In genomic region chr16:64579712-64580111, GRCh38 we compare ENCODE assay signal across 39 cellular contexts.
"Had no signal": no experiment of that assay in that cellular context is flagged by ENCODE, and none has a peak within 500 bp of the region (broad histone marks: within the 10 kb centered on the region; RNA-seq: fewer than 3 reads in every experiment).

No MANE protein-coding gene starts in this region.

- H3K27me3 Mint-ChIP-seq: activated naive CD4-positive, alpha-beta T cell treated with anti-CD3 and anti-CD28 coated beads, Interleukin-2, amount 10 ng/mL, durations not matched to agents 7 days and 5 days; activated naive CD4-positive, alpha-beta T cell treated with anti-CD3 and anti-CD28 coated beads, Interleukin-2, amount 50 U/mL, for 24 hours; activated naive CD8-positive, alpha-beta T cell; activated naive CD8-positive, alpha-beta T cell treated with anti-CD3 and anti-CD28 coated beads for 36 hours; activated naive CD8-positive, alpha-beta T cell treated with anti-CD3 and anti-CD28 coated beads, Interleukin-2, amount 10 ng/mL, durations not matched to agents 7 days and 5 days; activated naive CD8-positive, alpha-beta T cell treated with anti-CD3 and anti-CD28 coated beads, Interleukin-2, amount 50 U/mL, for 24 hours; activated T-cell treated with anti-CD3 and anti-CD28 coated beads, Interleukin-2, amount 50 U/mL, for 24 hours; activated T-helper 17 cell treated with anti-CD3 and anti-CD28 coated beads, Interleukin-2, amount 50 U/mL, for 72 hours; central memory CD8-positive, alpha-beta T cell had no signal

- H3K9me3 ChIP-seq: adrenal gland, ascending aorta, body of pancreas, breast epithelium had no signal

- H3K36me3 Mint-ChIP-seq: activated naive CD4-positive, alpha-beta T cell treated with anti-CD3 and anti-CD28 coated beads, Interleukin-2, amount 10 ng/mL, durations not matched to agents 7 days and 5 days; activated naive CD4-positive, alpha-beta T cell treated with anti-CD3 and anti-CD28 coated beads, Interleukin-2, amount 50 U/mL, for 24 hours; activated naive CD4-positive, alpha-beta T cell treated with anti-CD3 and anti-CD28 coated beads, Interleukin-2, amount 50 U/mL, for 72 hours; activated naive CD8-positive, alpha-beta T cell; activated naive CD8-positive, alpha-beta T cell treated with anti-CD3 and anti-CD28 coated beads for 36 hours; activated naive CD8-positive, alpha-beta T cell treated with anti-CD3 and anti-CD28 coated beads, Interleukin-2, amount 10 ng/mL, durations not matched to agents 7 days and 5 days; brain had no signal

- ATAC-seq: activated naive CD4-positive, alpha-beta T cell treated with anti-CD3 and anti-CD28 coated beads, Interleukin-2, amount 50 U/mL, for 72 hours; activated naive CD8-positive, alpha-beta T cell treated with anti-CD3 and anti-CD28 coated beads, Interleukin-2, amount 50 U/mL, for 24 hours; activated T-cell treated with anti-CD3 and anti-CD28 coated beads, Interleukin-2, amount 50 U/mL, for 4 hours; activated T-cell treated with anti-CD3 and anti-CD28 coated beads, Interleukin-2, amount 50 U/mL, for 72 hours; activated T-helper 17 cell treated with anti-CD3 and anti-CD28 coated beads, Interleukin-2, amount 50 U/mL, for 72 hours; body of pancreas had no signal

- H3K4me1 Mint-ChIP-seq: activated naive CD4-positive, alpha-beta T cell treated with anti-CD3 and anti-CD28 coated beads, Interleukin-2, amount 10 ng/mL, durations not matched to agents 7 days and 5 days; activated naive CD4-positive, alpha-beta T cell treated with anti-CD3 and anti-CD28 coated beads, Interleukin-2, amount 50 U/mL, for 24 hours; activated naive CD8-positive, alpha-beta T cell treated with anti-CD3 and anti-CD28 coated beads for 36 hours; activated naive CD8-positive, alpha-beta T cell treated with anti-CD3 and anti-CD28 coated beads, Interleukin-2, amount 10 ng/mL, durations not matched to agents 7 days and 5 days; activated naive CD8-positive, alpha-beta T cell treated with anti-CD3 and anti-CD28 coated beads, Interleukin-2, amount 50 U/mL, for 24 hours; activated T-helper 17 cell treated with anti-CD3 and anti-CD28 coated beads, Interleukin-2, amount 50 U/mL, for 72 hours; brain; central memory CD8-positive, alpha-beta T cell had no signal

- H3K36me3 ChIP-seq: adrenal gland, ascending aorta, brain microvascular endothelial cell, breast epithelium, cardiac muscle cell had no signal

- H3K9me3 Mint-ChIP-seq: activated T-helper 17 cell treated with anti-CD3 and anti-CD28 coated beads, Interleukin-2, amount 50 U/mL, for 72 hours had no signal

- H3K27me3 ChIP-seq: adrenal gland, ascending aorta, body of pancreas, brain microvascular endothelial cell, breast epithelium, cardiac muscle cell had no signal

- DNase-seq: activated effector memory CD4-positive, alpha-beta T cell treated with anti-CD3 and anti-CD28 coated beads, Interleukin-2, amount 50 U/mL, for 16 hours; activated effector memory CD4-positive, alpha-beta T cell treated with Interleukin-2 at 50 U/mL for 16 hours; activated gamma-delta T cell; activated gamma-delta T cell treated with Interleukin-2 at 50 U/mL for 16 hours; activated naive CD4-positive, alpha-beta T cell; activated naive CD4-positive, alpha-beta T cell treated with anti-CD3 and anti-CD28 coated beads for 36 hours; activated naive CD4-positive, alpha-beta T cell treated with anti-CD3 and anti-CD28 coated beads, Interleukin-2, amount 10 ng/mL, durations not matched to agents 7 days and 5 days; activated naive CD4-positive, alpha-beta T cell treated with anti-CD3 and anti-CD28 coated beads, Interleukin-2, amount 50 U/mL, for 16 hours; activated naive CD4-positive, alpha-beta T cell treated with Interleukin-2 at 50 U/mL for 16 hours; activated naive CD8-positive, alpha-beta T cell treated with anti-CD3 and anti-CD28 coated beads for 36 hours; activated naive CD8-positive, alpha-beta T cell treated with anti-CD3 and anti-CD28 coated beads, Interleukin-2, amount 10 ng/mL, durations not matched to agents 7 days and 5 days; activated naive CD8-positive, alpha-beta T cell treated with anti-CD3 and anti-CD28 coated beads, Interleukin-2, amount 50 U/mL, for 24 hours; activated T-cell treated with anti-CD3 and anti-CD28 coated beads, Interleukin-2, amount 50 U/mL, for 24 hours; activated T-cell treated with anti-CD3 and anti-CD28 coated beads, Interleukin-2, amount 50 U/mL, for 4 hours; activated T-cell treated with anti-CD3 and anti-CD28 coated beads, Interleukin-2, amount 50 U/mL, for 48 hours; activated T-cell treated with anti-CD3 and anti-CD28 coated beads, Interleukin-2, amount 50 U/mL, for 72 hours; adrenal gland; amniotic stem cell; amygdala; anterior cingulate cortex; aorta; body of pancreas; brain microvascular endothelial cell; caudate nucleus; central memory CD4-positive, alpha-beta T cell; cerebellar nuclear complex had no signal

- FAIRE-seq: astrocyte, bronchial epithelial cell had no signal

- H3K4me1 ChIP-seq: adrenal gland, ascending aorta, body of pancreas, breast epithelium had no signal

- H3K27ac ChIP-seq: adrenal gland, ascending aorta, body of pancreas, brain microvascular endothelial cell, breast epithelium, cardiac muscle cell had no signal

- H3K4me3 ChIP-seq: adrenal gland, ascending aorta, body of pancreas, breast epithelium, cardiac muscle cell had no signal

- H3K27ac Mint-ChIP-seq: activated naive CD4-positive, alpha-beta T cell treated with anti-CD3 and anti-CD28 coated beads for 36 hours; activated naive CD4-positive, alpha-beta T cell treated with anti-CD3 and anti-CD28 coated beads, Interleukin-2, amount 10 ng/mL, durations not matched to agents 7 days and 5 days; activated naive CD4-positive, alpha-beta T cell treated with anti-CD3 and anti-CD28 coated beads, Interleukin-2, amount 50 U/mL, for 24 hours; activated naive CD4-positive, alpha-beta T cell treated with anti-CD3 and anti-CD28 coated beads, Interleukin-2, amount 50 U/mL, for 72 hours; activated naive CD8-positive, alpha-beta T cell; activated naive CD8-positive, alpha-beta T cell treated with anti-CD3 and anti-CD28 coated beads for 36 hours; activated naive CD8-positive, alpha-beta T cell treated with anti-CD3 and anti-CD28 coated beads, Interleukin-2, amount 10 ng/mL, durations not matched to agents 7 days and 5 days; activated naive CD8-positive, alpha-beta T cell treated with anti-CD3 and anti-CD28 coated beads, Interleukin-2, amount 50 U/mL, for 24 hours; activated T-cell treated with anti-CD3 and anti-CD28 coated beads, Interleukin-2, amount 50 U/mL, for 24 hours; activated T-cell treated with anti-CD3 and anti-CD28 coated beads, Interleukin-2, amount 50 U/mL, for 72 hours; activated T-helper 1 cell treated with anti-CD3 and anti-CD28 coated beads, Interleukin-12 subunit alpha, Interleukin-12 subunit beta, Interleukin-2, Interleukin-4 antibody, amounts not matched to agents 30 ng/mL and 10 ng/mL and 1 ng/mL, durations not matched to agents 14 hours and 24 hours and 36 hours; activated T-helper 17 cell treated with anti-CD3 and anti-CD28 coated beads, Interleukin-2, amount 50 U/mL, for 72 hours; activated T-helper 2 cell treated with anti-CD3 and anti-CD28 coated beads, Interferon-gamma antibody, Interleukin-2, Interleukin-4, amounts not matched to agents 10 μg/mL and 5 μg/mL and 100 μg/mL, durations not matched to agents 14 hours and 24 hours and 36 hours; brain had no signal

- H3K4me3 Mint-ChIP-seq: activated naive CD4-positive, alpha-beta T cell treated with anti-CD3 and anti-CD28 coated beads for 36 hours; activated naive CD4-positive, alpha-beta T cell treated with anti-CD3 and anti-CD28 coated beads, Interleukin-2, amount 10 ng/mL, durations not matched to agents 7 days and 5 days; activated naive CD4-positive, alpha-beta T cell treated with anti-CD3 and anti-CD28 coated beads, Interleukin-2, amount 50 U/mL, for 24 hours; activated naive CD8-positive, alpha-beta T cell; activated naive CD8-positive, alpha-beta T cell treated with anti-CD3 and anti-CD28 coated beads for 36 hours; activated naive CD8-positive, alpha-beta T cell treated with anti-CD3 and anti-CD28 coated beads, Interleukin-2, amount 10 ng/mL, durations not matched to agents 7 days and 5 days; activated naive CD8-positive, alpha-beta T cell treated with anti-CD3 and anti-CD28 coated beads, Interleukin-2, amount 50 U/mL, for 24 hours; activated T-cell treated with anti-CD3 and anti-CD28 coated beads, Interleukin-2, amount 50 U/mL, for 24 hours; activated T-cell treated with anti-CD3 and anti-CD28 coated beads, Interleukin-2, amount 50 U/mL, for 4 hours; activated T-cell treated with anti-CD3 and anti-CD28 coated beads, Interleukin-2, amount 50 U/mL, for 72 hours; activated T-helper 1 cell treated with anti-CD3 and anti-CD28 coated beads, Interleukin-12 subunit alpha, Interleukin-12 subunit beta, Interleukin-2, Interleukin-4 antibody, amounts not matched to agents 30 ng/mL and 10 ng/mL and 1 ng/mL, durations not matched to agents 14 hours and 24 hours and 36 hours; activated T-helper 17 cell treated with anti-CD3 and anti-CD28 coated beads, Interleukin-2, amount 50 U/mL, for 72 hours; brain; central memory CD8-positive, alpha-beta T cell had no signal
